1 cellular context compared by ENCODE assay signal in the genomic region with DNA sequence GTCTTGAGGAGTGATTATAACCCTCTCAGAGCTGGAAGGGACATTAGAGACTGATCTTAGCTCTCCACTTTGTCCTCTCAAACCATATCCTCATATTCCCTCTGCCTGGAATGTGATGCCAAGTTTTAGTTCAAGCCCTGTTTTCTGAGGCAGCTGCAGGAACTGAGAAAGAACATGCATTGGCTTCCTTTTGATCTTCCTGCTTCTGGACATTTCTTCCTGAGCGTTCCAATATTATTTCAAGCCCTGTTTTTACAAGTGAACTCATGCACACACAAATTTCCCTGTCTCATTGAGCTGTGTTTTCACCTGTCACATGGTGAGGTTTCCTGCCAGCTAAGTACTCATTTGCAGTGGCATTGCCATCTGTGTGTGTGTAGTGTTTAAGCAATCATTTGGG.
TF ChIP-seq lines count a peak whose summit lies in the region.

No MANE protein-coding gene starts in this region.

TF ChIP-seq in WTC11, 78 proteins besides CTCF, POLR2A, EP300 and RAD21 (continued from another document):
- TF ChIP-seq, protein P1, sequence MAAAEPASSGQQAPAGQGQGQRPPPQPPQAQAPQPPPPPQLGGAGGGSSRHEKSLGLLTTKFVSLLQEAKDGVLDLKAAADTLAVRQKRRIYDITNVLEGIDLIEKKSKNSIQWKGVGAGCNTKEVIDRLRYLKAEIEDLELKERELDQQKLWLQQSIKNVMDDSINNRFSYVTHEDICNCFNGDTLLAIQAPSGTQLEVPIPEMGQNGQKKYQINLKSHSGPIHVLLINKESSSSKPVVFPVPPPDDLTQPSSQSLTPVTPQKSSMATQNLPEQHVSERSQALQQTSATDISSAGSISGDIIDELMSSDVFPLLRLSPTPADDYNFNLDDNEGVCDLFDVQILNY (CRISPR knock-in tag; IDR thresholded peaks at IDR 0.05), result no peak
